ENCODE assay signal across 8 cellular contexts in genomic region chr13:52240752-52241151, GRCh38.
A peak's percentile ranks its signal among the peaks of the same experiment; 100 is the strongest.
DNase-seq lines count a peak whose midpoint lies in the region; ATAC-seq lines count a peak whose summit lies in the region.

No MANE protein-coding gene starts in this region.

- peak; percentile 5 for DNase-seq in EH (ENCODE audit: low read depth)
- DNase-seq in astrocyte of the hippocampus (ENCODE audit: low read depth, low spot score): peak; percentile 0

- ATAC-seq in GM18868 (IDR thresholded peaks at IDR 0.05; ENCODE audit: unreplicated experiment) (peak; percentile 82), GM19452 (IDR thresholded peaks at IDR 0.05; ENCODE audit: unreplicated experiment) (peak; percentile 91), GM21576 (IDR thresholded peaks at IDR 0.05; ENCODE audit: unreplicated experiment) (peak; percentile 71), HG02852 (IDR thresholded peaks at IDR 0.05; ENCODE audit: unreplicated experiment) (peak; percentile 84), HG03097 (IDR thresholded peaks at IDR 0.05; ENCODE audit: low FRiP score, unreplicated experiment) (peak; percentile 68), HG03469 (IDR thresholded peaks at IDR 0.05; ENCODE audit: unreplicated experiment) (peak; percentile 89)

Comparison
In these comparisons a context has a peak if more than half of its experiments do, and no peak if none do; other contexts are left out.
1. Peak in every context shown above with its lines: DNase-seq and ATAC-seq.